Comparison of ENCODE assay signal across 7 cellular contexts in genomic region chr17:7931709-7932482, GRCh38.
A peak's percentile ranks its signal among the peaks of the same experiment; 100 is the strongest.
DNase-seq lines count a peak whose midpoint lies in the region; ATAC-seq lines count a peak whose summit lies in the region.

TSS of gene CNTROB (plus strand) at chr17:7932206. CDS start at chr17:7933080, 874 bp downstream.
TSS of gene TRAPPC1 (minus strand) at chr17:7931946. CDS start at chr17:7931829, 117 bp downstream.

- peak; percentile 96 to 97 for DNase-seq in NCI-H2081 (lab: John Stamatoyannopoulos, UW)
- DNase-seq in T1000 (lab: John Stamatoyannopoulos, UW) = peak; percentile 99
- peak; percentile 100 for DNase-seq in astrocyte of the hippocampus (ENCODE audit: low read depth, low spot score)
- peak; percentile 100 for DNase-seq in hepatic stellate cell (ENCODE audit: low spot score)
- peak; percentile 97 for DNase-seq in retina

- peak; percentile 71 for ATAC-seq in GM18508 (IDR thresholded peaks at IDR 0.05; ENCODE audit: insufficient read depth, unreplicated experiment)
- peak; percentile 94 for ATAC-seq in HG03025 (IDR thresholded peaks at IDR 0.05; ENCODE audit: low FRiP score, unreplicated experiment)

Comparison
In these comparisons a context has a peak if more than half of its experiments do, and no peak if none do; other contexts are left out.
1. Peak in every context shown above with its lines: DNase-seq and ATAC-seq.